ENCODE assay signal across 7 cellular contexts in the genomic region with DNA sequence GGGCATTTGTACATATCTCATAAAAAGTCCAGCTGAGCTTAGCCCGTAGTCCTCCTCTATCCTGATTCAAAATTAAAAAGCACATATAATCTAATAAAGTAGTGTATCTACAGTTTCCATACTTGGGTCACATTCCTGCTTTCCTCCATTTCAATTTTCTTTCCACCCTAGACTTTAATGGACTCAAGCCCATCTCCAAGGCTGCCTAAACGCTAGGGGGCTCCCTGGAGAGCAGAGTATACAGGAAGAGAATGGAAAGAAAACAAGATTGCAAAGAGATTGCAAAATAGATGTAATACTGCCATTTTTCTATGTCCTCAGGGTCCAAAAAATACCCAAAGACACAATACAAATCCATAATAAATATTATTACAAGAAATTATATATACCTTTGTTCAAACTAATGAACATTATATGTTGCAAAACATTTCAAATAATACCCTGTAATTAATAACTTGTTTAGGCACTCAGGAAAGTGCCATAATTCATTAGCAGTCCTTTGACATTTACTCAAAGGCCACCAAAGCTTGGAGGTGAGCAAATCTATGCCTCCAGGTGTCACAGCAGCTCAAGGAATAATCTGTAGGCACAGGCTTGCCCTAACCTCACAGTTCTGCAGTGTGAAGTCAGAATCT.
DNase-seq lines count a peak whose midpoint lies in the region; ATAC-seq and TF ChIP-seq lines count a peak whose summit lies in the region.

No MANE protein-coding gene starts in this region.

- no peaks in the 10 kb centered on the region for H3K9me2 ChIP-seq in SU-DHL-6 (replicated peaks; ENCODE audit: insufficient read depth, low read length)

- H3K36me3 ChIP-seq in SU-DHL-6 (ENCODE audit: low read length) = peaks cover 21% of the 10 kb centered on the region

- DNase-seq in GM12864 (ENCODE audit: low read depth) (no peak), NCI-H128 (lab: John Stamatoyannopoulos, UW; ENCODE audit: unreplicated experiment) (peak; percentile 10), anterior cingulate cortex (lab: John Stamatoyannopoulos, UW) (peak in 41 of 58 donors; percentile 3 to 74 (median 32)), iPS-NIHi11 (ENCODE audit: low spot score) (peak; percentile 57)
- peak; percentile 8 to 31 for DNase-seq in stimulated activated CD4-positive, alpha-beta T cell treated with anti-CD3 and anti-CD28 coated beads, Interleukin-15, amount 100 ng/mL, for 1 hour (ENCODE audit: low read depth in 1 of 2, low spot score in 1 of 2)

- no peaks in the 10 kb centered on the region for H3K27me3 ChIP-seq in SU-DHL-6 (ENCODE audit: low read length)

- peaks cover 15% of the 10 kb centered on the region; the same call in 1 of the 2 replicates for H4K20me1 ChIP-seq in SU-DHL-6 (ENCODE audit: low read depth, low read length)

- H3K9me3 ChIP-seq in SU-DHL-6 (ENCODE audit: insufficient read depth, low read length) = no peaks in the 10 kb centered on the region

- H3F3A ChIP-seq in SU-DHL-6 (ENCODE audit: insufficient read depth) = peaks cover 28% of the 10 kb centered on the region

- peak overlapping the region; percentile 90 for H3K4me2 ChIP-seq in SU-DHL-6 (ENCODE audit: low read depth, low read length, poor library complexity, severe bottlenecking)

- no peak overlapping the region for H3K4me3 ChIP-seq in GM12864 (ENCODE audit: low read depth, low read length)
- H3K4me3 ChIP-seq in SU-DHL-6 (ENCODE audit: insufficient read depth, low read length, poor library complexity, severe bottlenecking) = peak overlapping the region; percentile 56

- peak overlapping the region; percentile 92 for H3K27ac ChIP-seq in SU-DHL-6 (ENCODE audit: low read depth, low read length)

- H3K79me2 ChIP-seq in SU-DHL-6 (ENCODE audit: insufficient read depth, low read length) = peaks cover 26% of the 10 kb centered on the region

- TF ChIP-seq CTCF in GM12864 (IDR thresholded peaks at IDR 0.05; ENCODE audit: low read depth, low read length, missing control alignments) (peak; percentile 66), SU-DHL-6 (IDR thresholded peaks at IDR 0.05; ENCODE audit: insufficient read depth, low read length, poor library complexity, severe bottlenecking) (peak; percentile 99)

- H2AFZ ChIP-seq in SU-DHL-6 (ENCODE audit: low read depth, low read length, severe bottlenecking) = peak overlapping the region; percentile 76

- peak overlapping the region; percentile 63 for H3K9ac ChIP-seq in SU-DHL-6 (ENCODE audit: low read length)

- no peak for ATAC-seq in GM21367 (IDR thresholded peaks at IDR 0.05; ENCODE audit: unreplicated experiment)
